1 cellular context compared by ENCODE assay signal in the genomic region with DNA sequence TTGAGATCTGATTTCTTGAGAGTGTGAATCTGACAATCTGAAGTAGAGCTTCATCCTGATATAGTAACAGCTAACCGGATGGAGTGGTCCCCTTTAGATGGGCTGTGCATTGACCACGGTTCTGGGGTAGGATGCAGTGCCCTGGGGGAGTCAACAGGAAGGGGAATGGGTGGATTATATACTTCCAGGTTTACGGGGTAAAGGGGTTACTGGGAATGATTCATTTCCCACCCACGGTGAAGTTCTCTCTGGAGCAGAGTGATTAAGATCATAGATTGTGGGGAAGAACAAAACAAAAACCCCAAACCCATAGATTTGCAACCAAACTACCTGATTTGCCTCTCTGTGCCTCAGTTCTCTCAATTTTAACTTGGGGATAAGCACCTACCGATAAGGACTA.
TF ChIP-seq lines count a peak whose summit lies in the region.

No MANE protein-coding gene starts in this region.

TF ChIP-seq in HEK293, 187 proteins besides CTCF, POLR2A, EP300 and RAD21 (continued from another document):
- no peak for TF ChIP-seq ZNF148 (tag by site-specific recombination; IDR thresholded peaks at IDR 0.05; ENCODE audit: borderline replicate concordance)
- TF ChIP-seq ZBTB11 (tag by site-specific recombination; conservative IDR thresholded peaks at IDR 0.05; ENCODE audit: low read depth): peak; percentile 28; the same call in 1 of the 2 replicates
- TF ChIP-seq ZSCAN16 (tag by site-specific recombination; IDR thresholded peaks at IDR 0.05): no peak
- TF ChIP-seq ZBTB20 (tag by site-specific recombination; IDR thresholded peaks at IDR 0.05): no peak
- no peak for TF ChIP-seq REST (tag by site-specific recombination; IDR thresholded peaks at IDR 0.05)
- TF ChIP-seq ZFHX2 (tag by site-specific recombination; conservative IDR thresholded peaks at IDR 0.05): peak; percentile 32
- TF ChIP-seq ZNF354C (tag by site-specific recombination; IDR thresholded peaks at IDR 0.05; ENCODE audit: borderline replicate concordance, low read depth): no peak
- no peak for TF ChIP-seq ZNF18 (tag by site-specific recombination; IDR thresholded peaks at IDR 0.05)
- peak; percentile 37; the same call in 1 of the 2 replicates for TF ChIP-seq ZNF518A (tag by site-specific recombination; conservative IDR thresholded peaks at IDR 0.05; ENCODE audit: low read depth)
- TF ChIP-seq EGR2 (tag by site-specific recombination; IDR thresholded peaks at IDR 0.05; ENCODE audit: low read depth): 0 out of 2 replicates have a peak, but pooled peaks have one; percentile 35
- TF ChIP-seq MZF1 (tag by site-specific recombination; IDR thresholded peaks at IDR 0.05; ENCODE audit: borderline replicate concordance): no peak
- no peak for TF ChIP-seq ZNF2 (tag by site-specific recombination; IDR thresholded peaks at IDR 0.05)
- TF ChIP-seq GLIS1 (tag by site-specific recombination; IDR thresholded peaks at IDR 0.05): 0 out of 2 replicates have a peak, but pooled peaks have one; percentile 27
- TF ChIP-seq ZNF654 (tag by site-specific recombination; IDR thresholded peaks at IDR 0.05; ENCODE audit: low read depth): no peak
- TF ChIP-seq ZNF292 (tag by site-specific recombination; IDR thresholded peaks at IDR 0.05; ENCODE audit: borderline replicate concordance, low read depth): no peak
- no peak for TF ChIP-seq ZNF610 (tag by site-specific recombination; IDR thresholded peaks at IDR 0.05; ENCODE audit: borderline replicate concordance)
